18 cellular contexts compared by ENCODE assay signal in the genomic region with DNA sequence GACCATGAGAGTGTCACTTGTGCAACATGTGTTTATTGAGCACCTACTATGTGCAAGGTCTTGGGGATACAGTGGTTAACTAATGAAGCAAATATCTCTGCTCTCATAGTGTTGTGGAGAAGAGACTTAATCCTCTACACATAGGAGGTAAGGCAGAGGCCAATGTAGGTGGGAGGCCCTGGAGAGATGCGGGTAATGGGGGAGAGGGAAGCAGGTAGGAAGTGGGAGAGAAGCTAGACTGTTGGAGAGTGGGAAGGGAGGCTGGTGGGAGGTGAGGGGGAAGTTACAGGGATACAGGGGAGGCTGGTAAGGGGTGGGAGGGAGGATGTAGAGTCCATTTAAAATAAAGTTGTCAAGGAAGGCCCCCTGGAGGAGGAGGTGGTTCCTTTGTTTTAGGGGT.
A peak's percentile ranks its signal among the peaks of the same experiment; 100 is the strongest.
DNase-seq lines count a peak whose midpoint lies in the region; ATAC-seq and TF ChIP-seq lines count a peak whose summit lies in the region.
"Had no signal": no experiment of that assay in that cellular context is flagged by ENCODE, and none has a peak within 500 bp of the region (broad histone marks: within the 10 kb centered on the region; RNA-seq: fewer than 3 reads in every experiment).

No MANE protein-coding gene starts in this region.

- H3K27me3 ChIP-seq in neuronal stem cell (ENCODE audit: control insufficient read depth in 3 of 3, insufficient read depth in 3 of 3, low read depth in 1 of 3, low read length in 3 of 3) (no peaks in the 10 kb centered on the region), psoas muscle (ENCODE audit: insufficient read depth in 3 of 3, low read length in 2 of 3) (peaks cover 0 to 44% (median 6%) of the 10 kb centered on the region in 3 donors)

- H2BK12ac ChIP-seq in neuronal stem cell (ENCODE audit: low read length) = no peak overlapping the region

- no peak for ATAC-seq in psoas muscle
- no peak for ATAC-seq in GM21447 (IDR thresholded peaks at IDR 0.05; ENCODE audit: unreplicated experiment)
- ATAC-seq in activated T-cell treated with anti-CD3 and anti-CD28 coated beads, Interleukin-2, amount 50 U/mL, for 72 hours (replicated peaks in 1 of 2) = no peak
- ATAC-seq: A549, HepG2 had no signal

- H3K36me3 ChIP-seq in neuronal stem cell (replicated peaks in 1 of 2; ENCODE audit: control insufficient read depth in 2 of 2, insufficient read depth in 2 of 2, low read length in 2 of 2) (no peaks in the 10 kb centered on the region), psoas muscle (ENCODE audit: insufficient read depth in 1 of 2, low read depth in 1 of 2) (no peaks in the 10 kb centered on the region)

- no peak overlapping the region for H3K18ac ChIP-seq in neuronal stem cell (ENCODE audit: low read length)

- no peak overlapping the region for H3K14ac ChIP-seq in neuronal stem cell (ENCODE audit: low read length)

- no CpG with 5 or more reads among the region's 1 CpG for WGBS in neuronal stem cell (ENCODE audit: extremely low coverage in 2 of 2, insufficient read length in 2 of 2, insufficient replicate concordance in 1 of 2), 2 donors
- WGBS in psoas muscle, 3 donors = 77 to 95% (median 89%) methylated on average over 1 of the region's 1 CpG

- no peaks in the 10 kb centered on the region for H3K79me1 ChIP-seq in neuronal stem cell (ENCODE audit: low read depth, low read length)

- H3K4me3 Mint-ChIP-seq in type B pancreatic cell = no peak overlapping the region
- no peak overlapping the region for H3K4me3 Mint-ChIP-seq in activated T-cell treated with anti-CD3 and anti-CD28 coated beads, Interleukin-2, amount 50 U/mL, for 72 hours
- H3K4me3 Mint-ChIP-seq: CD4-positive, alpha-beta T cell; HFFc6; IgD-negative memory B cell had no signal

- peaks cover 49% of the 10 kb centered on the region for H3K27me3 Mint-ChIP-seq in type B pancreatic cell
- peaks cover 40% of the 10 kb centered on the region for H3K27me3 Mint-ChIP-seq in activated T-cell treated with anti-CD3 and anti-CD28 coated beads, Interleukin-2, amount 50 U/mL, for 72 hours (ENCODE audit: low read depth)

- H3K9me3 ChIP-seq in neuronal stem cell (replicated peaks in 1 of 2; ENCODE audit: control insufficient read depth in 2 of 2, insufficient read depth in 1 of 2, low read depth in 1 of 2, low read length in 2 of 2) (peaks cover 0 to 2% of the 10 kb centered on the region in 2 donors), psoas muscle (no peaks in the 10 kb centered on the region)
- H3K9me3 ChIP-seq: Caco-2 had no signal

- H3K9ac ChIP-seq in neuronal stem cell (ENCODE audit: low read depth, low read length, poor library complexity) = no peak overlapping the region
- H3K9ac ChIP-seq: GM23248 had no signal

- H3K4me1 Mint-ChIP-seq in type B pancreatic cell (ENCODE audit: unreplicated experiment) = peaks cover 27% of the 10 kb centered on the region
- peaks cover 23% of the 10 kb centered on the region for H3K4me1 Mint-ChIP-seq in activated T-cell treated with anti-CD3 and anti-CD28 coated beads, Interleukin-2, amount 50 U/mL, for 72 hours (ENCODE audit: low read depth)

- no peak overlapping the region for H3K27ac Mint-ChIP-seq in type B pancreatic cell
- H3K27ac Mint-ChIP-seq in activated T-cell treated with anti-CD3 and anti-CD28 coated beads, Interleukin-2, amount 50 U/mL, for 72 hours = no peak overlapping the region
- H3K27ac Mint-ChIP-seq: CD4-positive, alpha-beta T cell; HFFc6 had no signal

- peak overlapping the region; percentile 21 for H2AK5ac ChIP-seq in neuronal stem cell (ENCODE audit: low read depth, low read length)

- H3K4me1 ChIP-seq in neuronal stem cell (ENCODE audit: control insufficient read depth in 2 of 2, insufficient read depth in 1 of 2, low read depth in 1 of 2, low read length in 2 of 2) = peaks cover 4 to 18% of the 10 kb centered on the region in 2 donors
- H3K4me1 ChIP-seq in psoas muscle = no peaks in the 10 kb centered on the region
- H3K4me1 ChIP-seq: Caco-2 had no signal

- H3K4me2 ChIP-seq in neuronal stem cell (ENCODE audit: insufficient read depth, low read length, poor library complexity, severe bottlenecking) = no peak overlapping the region
- H3K4me2 ChIP-seq: A549 had no signal

- H2AFZ ChIP-seq in neuronal stem cell (ENCODE audit: low read length) = no peak overlapping the region
- H2AFZ ChIP-seq: GM23248 had no signal

- no peak overlapping the region for H2BK120ac ChIP-seq in neuronal stem cell (ENCODE audit: low read depth, low read length)

- H3K36me3 Mint-ChIP-seq in type B pancreatic cell = no peaks in the 10 kb centered on the region
- no peaks in the 10 kb centered on the region for H3K36me3 Mint-ChIP-seq in activated T-cell treated with anti-CD3 and anti-CD28 coated beads, Interleukin-2, amount 50 U/mL, for 72 hours (ENCODE audit: insufficient read depth in 2 of 2)
- H3K36me3 Mint-ChIP-seq: IgD-negative memory B cell had no signal

- intact Hi-C loops in psoas muscle (cut with DNase I) = no loop called here

- H3K23ac ChIP-seq in neuronal stem cell (ENCODE audit: low read depth, low read length, poor library complexity) = no peak overlapping the region

- H3K4ac ChIP-seq in neuronal stem cell (ENCODE audit: low read length) = no peak overlapping the region

- no peaks in the 10 kb centered on the region for H3K9me3 Mint-ChIP-seq in type B pancreatic cell
- no peaks in the 10 kb centered on the region for H3K9me3 Mint-ChIP-seq in activated T-cell treated with anti-CD3 and anti-CD28 coated beads, Interleukin-2, amount 50 U/mL, for 72 hours
- H3K9me3 Mint-ChIP-seq: HFFc6 had no signal

- H4K91ac ChIP-seq in neuronal stem cell (ENCODE audit: low read depth, low read length, poor library complexity) = no peak overlapping the region

- H2BK15ac ChIP-seq in neuronal stem cell (ENCODE audit: low read length) = no peak overlapping the region

- TF ChIP-seq CTCF in type B pancreatic cell (conservative IDR thresholded peaks at IDR 0.05) = no peak
- TF ChIP-seq CTCF in psoas muscle (IDR thresholded peaks at IDR 0.05) = no peak

- DNase-seq in activated CD8-positive, alpha-beta memory T cell treated with anti-CD3 and anti-CD28 coated beads for 24 hours = peak; percentile 19
- DNase-seq in activated CD8-positive, alpha-beta memory T cell treated with anti-CD3 and anti-CD28 coated beads, Interleukin-2, amount 50 U/mL, for 48 hours = no peak
- no peak for DNase-seq in neuronal stem cell (ENCODE audit: low spot score)
- DNase-seq in type B pancreatic cell (ENCODE audit: extremely low spot score, unreplicated experiment) = peak; percentile 50
- DNase-seq in psoas muscle = no peak
- DNase-seq in activated T-cell treated with anti-CD3 and anti-CD28 coated beads, Interleukin-2, amount 50 U/mL, for 72 hours = no peak
- DNase-seq: AML-193; Caco-2; CD4-positive, alpha-beta T cell; GM23248; HCEC 1CT; HFFc6 had no signal

- H4K8ac ChIP-seq in neuronal stem cell (ENCODE audit: low read depth, low read length) = no peak overlapping the region

- H3K27ac ChIP-seq in neuronal stem cell (replicated peaks; ENCODE audit: low read length) (no peak overlapping the region), psoas muscle (no peak overlapping the region)
- H3K27ac ChIP-seq: 22Rv1, C4-2B, GM23248 had no signal

- no peak overlapping the region for H2BK5ac ChIP-seq in neuronal stem cell (ENCODE audit: low read length)

- H3K4me3 ChIP-seq in neuronal stem cell (ENCODE audit: low read length in 2 of 2) (no peak overlapping the region), psoas muscle (no peak overlapping the region)
- H3K4me3 ChIP-seq: A549, GM23248 had no signal

Comparison
In these comparisons a context has a peak if more than half of its experiments do, and no peak if none do; other contexts are left out.
1. DNase-seq: peak in activated CD8-positive, alpha-beta memory T cell treated with anti-CD3 and anti-CD28 coated beads for 24 hours (single experiment) and type B pancreatic cell (single experiment); none in activated CD8-positive, alpha-beta memory T cell treated with anti-CD3 and anti-CD28 coated beads, Interleukin-2, amount 50 U/mL, for 48 hours (single experiment), neuronal stem cell (single experiment), psoas muscle (0 of 2) and activated T-cell treated with anti-CD3 and anti-CD28 coated beads, Interleukin-2, amount 50 U/mL, for 72 hours (0 of 2).